In the genomic region with DNA sequence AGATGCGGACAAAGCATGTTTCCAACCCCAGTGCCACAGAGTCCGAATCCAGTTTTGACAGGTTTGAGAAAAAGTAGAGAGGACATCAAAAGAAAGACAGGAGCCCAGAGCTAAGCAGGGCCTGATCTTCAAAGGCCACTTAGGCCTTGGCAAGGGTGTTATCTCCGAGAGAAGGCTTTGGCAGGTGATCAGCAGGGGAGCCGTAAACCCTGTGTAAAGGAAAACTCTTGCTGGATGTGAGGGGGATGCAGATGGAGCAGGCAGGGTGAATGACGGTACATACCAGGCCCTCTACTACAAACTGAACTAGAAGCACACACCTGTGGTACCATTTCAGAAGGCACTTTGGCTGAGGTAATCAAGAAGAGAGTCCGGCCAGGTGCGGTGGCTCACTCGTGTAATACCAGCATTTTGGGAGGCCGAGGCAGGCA, we compare ENCODE assay signal across 2 cellular contexts.
TF ChIP-seq lines count a peak whose summit lies in the region.

No MANE protein-coding gene starts in this region.

TF ChIP-seq in H1, 55 proteins besides CTCF, POLR2A, EP300 and RAD21:
- TF ChIP-seq YY1 (IDR thresholded peaks at IDR 0.05; ENCODE audit: low read depth, low read length) (no peak), TCF12 (IDR thresholded peaks at IDR 0.05; ENCODE audit: low read depth, low read length) (no peak), SRF (IDR thresholded peaks at IDR 0.05; ENCODE audit: low read depth, low read length) (no peak), RFX5 (IDR thresholded peaks at IDR 0.05; ENCODE audit: borderline replicate concordance, low read depth, low read length) (no peak), POU5F1 (IDR thresholded peaks at IDR 0.05; ENCODE audit: low read depth, low read length) (no peak), ZNF274 (IDR thresholded peaks at IDR 0.05; ENCODE audit: borderline replicate concordance, extremely low read depth, low read length) (no peak), FOSL1 (IDR thresholded peaks at IDR 0.05; ENCODE audit: insufficient read depth, low read depth, low read length) (no peak)
- TF ChIP-seq, protein P1, sequence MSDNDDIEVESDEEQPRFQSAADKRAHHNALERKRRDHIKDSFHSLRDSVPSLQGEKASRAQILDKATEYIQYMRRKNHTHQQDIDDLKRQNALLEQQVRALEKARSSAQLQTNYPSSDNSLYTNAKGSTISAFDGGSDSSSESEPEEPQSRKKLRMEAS (IDR thresholded peaks at IDR 0.05): no peak
TF ChIP-seq in H1: peak in this region for 0.

TF ChIP-seq in GM12891, 5 proteins besides CTCF, POLR2A, EP300 and RAD21:
- TF ChIP-seq PAX5 (IDR thresholded peaks at IDR 0.05; ENCODE audit: insufficient read depth, low read length, severe bottlenecking) (no peak), TAF1 (IDR thresholded peaks at IDR 0.05; ENCODE audit: low read depth, low read length) (no peak), SPI1 (IDR thresholded peaks at IDR 0.05; ENCODE audit: low read depth, low read length) (no peak), POLR2AphosphoS5 (IDR thresholded peaks at IDR 0.05; ENCODE audit: low read depth, low read length) (no peak)
